In genomic region chr4:173254646-173255045, GRCh38 we compare ENCODE assay signal across 19 cellular contexts.
"Had no signal": no experiment of that assay in that cellular context is flagged by ENCODE, and none has a peak within 500 bp of the region (broad histone marks: within the 10 kb centered on the region; RNA-seq: fewer than 3 reads in every experiment).

No MANE protein-coding gene starts in this region.

- H3K4me1 ChIP-seq: breast epithelium had no signal

- H3K27me3 Mint-ChIP-seq: activated T-cell treated with anti-CD3 and anti-CD28 coated beads, Interleukin-2, amount 50 U/mL, for 24 hours; natural killer cell treated with Interleukin-12 subunit alpha and Interleukin-12 subunit beta and Interleukin-15 and Interleukin-18, amount 100 ng/mL, for 72 hours; stimulated activated naive B cell treated with anti-CD40 and anti-IgM and Interleukin-4, amounts not matched to agents 10 μg/mL and 1 μg/mL and 100 μg/mL, for 72 hours had no signal

- H2AFZ ChIP-seq: parathyroid adenoma had no signal

- H3K36me3 ChIP-seq: ascending aorta, breast epithelium had no signal

- H3K9ac ChIP-seq: parathyroid adenoma had no signal

- DNase-seq: activated CD4-positive, alpha-beta T cell treated with anti-CD3 and anti-CD28 coated beads for 48 hours; activated CD4-positive, CD25-positive, alpha-beta regulatory T cell; activated CD8-positive, alpha-beta T cell treated with anti-CD3 and anti-CD28 coated beads, Interleukin-2, amount 10 ng/mL, durations not matched to agents 7 days and 5 days; activated naive CD4-positive, alpha-beta T cell treated with anti-CD3 and anti-CD28 coated beads, Interleukin-2, amount 50 U/mL, for 16 hours; activated T-cell treated with anti-CD3 and anti-CD28 coated beads, Interleukin-2, amount 50 U/mL, for 24 hours; cortex of kidney; erythroblast; foreskin melanocyte; glutamatergic neuron; hypothalamus; stimulated activated naive B cell treated with anti-CD40 and anti-IgM and Interleukin-4, amounts not matched to agents 10 μg/mL and 1 μg/mL and 100 μg/mL, for 72 hours; T-helper 9 cell had no signal

- H3K9me3 ChIP-seq: ascending aorta, breast epithelium had no signal

- H3K9me3 Mint-ChIP-seq: activated T-cell treated with anti-CD3 and anti-CD28 coated beads, Interleukin-2, amount 50 U/mL, for 24 hours; natural killer cell treated with Interleukin-12 subunit alpha and Interleukin-12 subunit beta and Interleukin-15 and Interleukin-18, amount 100 ng/mL, for 72 hours had no signal

- H3K4me3 ChIP-seq: ascending aorta, breast epithelium, lung had no signal

- H3K4me3 Mint-ChIP-seq: activated CD8-positive, alpha-beta T cell treated with anti-CD3 and anti-CD28 coated beads, Interleukin-2, amount 10 ng/mL, durations not matched to agents 7 days and 5 days; activated T-cell treated with anti-CD3 and anti-CD28 coated beads, Interleukin-2, amount 50 U/mL, for 24 hours; mesothelial cell of epicardium; natural killer cell treated with Interleukin-12 subunit alpha and Interleukin-12 subunit beta and Interleukin-15 and Interleukin-18, amount 100 ng/mL, for 72 hours; stimulated activated naive B cell treated with anti-CD40 and anti-IgM and Interleukin-4, amounts not matched to agents 10 μg/mL and 1 μg/mL and 100 μg/mL, for 72 hours had no signal

- H3K27ac ChIP-seq: ascending aorta, breast epithelium, parathyroid adenoma had no signal

- H3K27ac Mint-ChIP-seq: activated CD8-positive, alpha-beta T cell treated with anti-CD3 and anti-CD28 coated beads, Interleukin-2, amount 10 ng/mL, durations not matched to agents 7 days and 5 days; activated T-cell treated with anti-CD3 and anti-CD28 coated beads, Interleukin-2, amount 50 U/mL, for 24 hours; mesothelial cell of epicardium; natural killer cell treated with Interleukin-12 subunit alpha and Interleukin-12 subunit beta and Interleukin-15 and Interleukin-18, amount 100 ng/mL, for 72 hours had no signal

- H3K36me3 Mint-ChIP-seq: natural killer cell treated with Interleukin-12 subunit alpha and Interleukin-12 subunit beta and Interleukin-15 and Interleukin-18, amount 100 ng/mL, for 72 hours had no signal

- H3K27me3 ChIP-seq: ascending aorta, breast epithelium had no signal

- ATAC-seq: activated CD8-positive, alpha-beta T cell treated with anti-CD3 and anti-CD28 coated beads, Interleukin-2, amount 10 ng/mL, durations not matched to agents 7 days and 5 days; left lobe of liver; natural killer cell treated with Interleukin-12 subunit alpha and Interleukin-12 subunit beta and Interleukin-15 and Interleukin-18, amount 100 ng/mL, for 72 hours; stimulated activated naive B cell treated with anti-CD40 and anti-IgM and Interleukin-4, amounts not matched to agents 10 μg/mL and 1 μg/mL and 100 μg/mL, for 72 hours had no signal
